Comparison of ENCODE assay signal across 8 cellular contexts in genomic region chr1:155193275-155193990, GRCh38. TPM values are rescaled to one million over a fixed set of nuclear protein-coding genes. Genes with fewer than 3 reads are reported as not detected.
DNase-seq lines count a peak whose midpoint lies in the region; ATAC-seq, FAIRE-seq and TF ChIP-seq lines count a peak whose summit lies in the region.

No MANE protein-coding gene starts in this region.

- DNase-seq in CD1c-positive myeloid dendritic cell (ENCODE audit: extremely low spot score), result peak; percentile 87
- peak; percentile 89 for DNase-seq in HT1080 (ENCODE audit: low read depth)
- DNase-seq in NOMO-1 treated with dmso at 0.1 percent for 144 hours (lab: John Stamatoyannopoulos, UW; ENCODE audit: unreplicated experiment), result peak; percentile 80
- peak; percentile 75 for DNase-seq in activated CD8-positive, alpha-beta memory T cell treated with anti-CD3 and anti-CD28 coated beads, Interleukin-2, amount 50 U/mL, for 4 hours
- DNase-seq in mesothelial cell of epicardium (ENCODE audit: low spot score in 2 of 2, unreplicated experiment in 2 of 2), result peak; percentile 75 to 94
- peak; percentile 68 for DNase-seq in stimulated activated CD8-positive, alpha-beta memory T cell treated with anti-CD3 and anti-CD28 coated beads, Interleukin-4, amount 100 ng/mL, for 24 hours (ENCODE audit: low read depth)

- no peaks in the 10 kb centered on the region for H3K9me3 Mint-ChIP-seq in mesothelial cell of epicardium

- ATAC-seq in GM19372 (IDR thresholded peaks at IDR 0.05; ENCODE audit: low read depth, unreplicated experiment), result peak; percentile 68

- peaks cover 24% of the 10 kb centered on the region for H3K4me1 Mint-ChIP-seq in mesothelial cell of epicardium

- TF ChIP-seq CTCF in mesothelial cell of epicardium (IDR thresholded peaks at IDR 0.05; ENCODE audit: unreplicated experiment), result peak; percentile 92

- H3K36me3 Mint-ChIP-seq in mesothelial cell of epicardium, result peaks cover 5% of the 10 kb centered on the region

- H3K4me3 Mint-ChIP-seq in mesothelial cell of epicardium, result peak overlapping the region; percentile 82

- peak overlapping the region; percentile 99 for H3K27ac Mint-ChIP-seq in mesothelial cell of epicardium

- peak; percentile 46 for FAIRE-seq in endometrium (lab: Jason Lieb, UNC)

- no peaks in the 10 kb centered on the region for H3K27me3 Mint-ChIP-seq in mesothelial cell of epicardium (ENCODE audit: low read depth)

RNA-seq across cellular contexts. Expression of gene THBS3, which starts 14.3 kb away (rescaled TPM):
- total RNA-seq in HT1080 (2014; rRNA removed; shearing (Covaris generic)), result 2.7 and 3.1 TPM in 2 replicates
- polyA plus RNA-seq in HT1080 (2015; cell fraction: cytosol; rRNA removed), result 1.9 and 2.2 TPM in 2 replicates
- polyA plus RNA-seq in HT1080 (2015; cell fraction: nucleus; rRNA removed), result 20.7 and 22.6 TPM in 2 replicates
- total RNA-seq in mesothelial cell of epicardium, result 53.1 to 57.9 TPM (median 54.0 TPM) in 3 replicates

RNA-seq across cellular contexts. Expression of gene MTX1, which starts 15.1 kb away (rescaled TPM):
- 50.0 and 54.0 TPM in 2 replicates for total RNA-seq in HT1080 (2014; rRNA removed; shearing (Covaris generic))
- 16.8 and 24.7 TPM in 2 replicates for polyA plus RNA-seq in HT1080 (2015; cell fraction: cytosol; rRNA removed)
- 13.2 and 18.0 TPM in 2 replicates for polyA plus RNA-seq in HT1080 (2015; cell fraction: nucleus; rRNA removed)
- total RNA-seq in mesothelial cell of epicardium, result 33.9 to 35.7 TPM (median 33.9 TPM) in 3 replicates

RNA-seq across cellular contexts. Expression of gene TRIM46, which starts 19.8 kb away (rescaled TPM):
- total RNA-seq in HT1080 (2014; rRNA removed; shearing (Covaris generic)), result 3.1 and 4.1 TPM in 2 replicates
- 2.4 TPM in 2 replicates for polyA plus RNA-seq in HT1080 (2015; cell fraction: cytosol; rRNA removed)
- 8.5 and 9.9 TPM in 2 replicates for polyA plus RNA-seq in HT1080 (2015; cell fraction: nucleus; rRNA removed)
- total RNA-seq in mesothelial cell of epicardium, result 5.7 to 6.6 TPM (median 6.3 TPM) in 3 replicates

RNA-seq across cellular contexts. Expression of gene KRTCAP2, which starts 20.3 kb away (rescaled TPM):
- total RNA-seq in HT1080 (2014; rRNA removed; shearing (Covaris generic)), result 126 and 170 TPM in 2 replicates
- polyA plus RNA-seq in HT1080 (2015; cell fraction: cytosol; rRNA removed), result 87.0 and 112 TPM in 2 replicates
- polyA plus RNA-seq in HT1080 (2015; cell fraction: nucleus; rRNA removed), result 44.5 and 52.5 TPM in 2 replicates
- 120 to 143 TPM (median 123 TPM) in 3 replicates for total RNA-seq in mesothelial cell of epicardium

RNA-seq across cellular contexts. Expression of gene DPM3, which starts 53.1 kb away (rescaled TPM):
- total RNA-seq in HT1080 (2014; rRNA removed; shearing (Covaris generic)), result 36.0 and 42.9 TPM in 2 replicates
- 57.2 and 90.8 TPM in 2 replicates for polyA plus RNA-seq in HT1080 (2015; cell fraction: cytosol; rRNA removed)
- polyA plus RNA-seq in HT1080 (2015; cell fraction: nucleus; rRNA removed), result 18.4 and 26.6 TPM in 2 replicates
- total RNA-seq in mesothelial cell of epicardium, result 49.7 to 60.9 TPM (median 54.1 TPM) in 3 replicates

Comparison
In these comparisons a context has a peak if more than half of its experiments do, and no peak if none do; other contexts are left out.
1. Peak in every context shown above with its lines: DNase-seq and ATAC-seq.
2. RNA of gene THBS3, which starts 14.3 kb away (total RNA-seq): 53.1 to 57.9 TPM in mesothelial cell of epicardium; 2.7 to 3.1 TPM in HT1080; every median in the first group is over 10 times any median in the second.